18 cellular contexts compared by ENCODE assay signal in genomic region chr12:129613311-129613710, GRCh38.
"Had no signal": no experiment of that assay in that cellular context is flagged by ENCODE, and none has a peak within 500 bp of the region (broad histone marks: within the 10 kb centered on the region; RNA-seq: fewer than 3 reads in every experiment).

No MANE protein-coding gene starts in this region.

- H3K4me1 Mint-ChIP-seq: natural killer cell; stimulated activated effector memory CD8-positive, alpha-beta T cell treated with anti-CD3 and anti-CD28 coated beads, Interleukin-12 subunit alpha, Interleukin-12 subunit beta, amount 100 ng/mL, for 72 hours had no signal

- ATAC-seq: effector memory CD8-positive, alpha-beta T cell; left ventricle myocardium superior; lower lobe of right lung; natural killer cell; psoas muscle; right cardiac atrium; stimulated activated effector memory CD8-positive, alpha-beta T cell treated with anti-CD3 and anti-CD28 coated beads, Interleukin-12 subunit alpha, Interleukin-12 subunit beta, amount 100 ng/mL, for 72 hours had no signal

- H3K27ac Mint-ChIP-seq: effector memory CD8-positive, alpha-beta T cell; natural killer cell; stimulated activated effector memory CD8-positive, alpha-beta T cell treated with anti-CD3 and anti-CD28 coated beads, Interleukin-12 subunit alpha, Interleukin-12 subunit beta, amount 100 ng/mL, for 72 hours had no signal

- H3K9me3 Mint-ChIP-seq: effector memory CD8-positive, alpha-beta T cell had no signal

- H3K36me3 Mint-ChIP-seq: natural killer cell; stimulated activated effector memory CD8-positive, alpha-beta T cell treated with anti-CD3 and anti-CD28 coated beads, Interleukin-12 subunit alpha, Interleukin-12 subunit beta, amount 100 ng/mL, for 72 hours had no signal

- DNase-seq: effector memory CD8-positive, alpha-beta T cell; erythroblast; esophagus squamous epithelium; foreskin melanocyte; hypothalamus; left ventricle myocardium superior; lower lobe of right lung; natural killer cell; psoas muscle; right cardiac atrium; sigmoid colon; stimulated activated CD4-positive, alpha-beta T cell treated with anti-CD3 and anti-CD28 coated beads, Interleukin-2, amount 100 ng/mL, for 24 hours; stimulated activated CD4-positive, alpha-beta T cell treated with anti-CD3 and anti-CD28 coated beads, Interleukin-4, amount 100 ng/mL, for 24 hours; stimulated activated naive CD4-positive, alpha-beta T cell treated with Interleukin-2 at 50 U/mL for 16 hours; stomach; thyroid gland; trophoblast cell had no signal

- H3K27me3 Mint-ChIP-seq: effector memory CD8-positive, alpha-beta T cell had no signal

- H3K4me3 Mint-ChIP-seq: effector memory CD8-positive, alpha-beta T cell; natural killer cell; stimulated activated effector memory CD8-positive, alpha-beta T cell treated with anti-CD3 and anti-CD28 coated beads, Interleukin-12 subunit alpha, Interleukin-12 subunit beta, amount 100 ng/mL, for 72 hours had no signal
